26 cellular contexts compared by ENCODE assay signal in the genomic region with DNA sequence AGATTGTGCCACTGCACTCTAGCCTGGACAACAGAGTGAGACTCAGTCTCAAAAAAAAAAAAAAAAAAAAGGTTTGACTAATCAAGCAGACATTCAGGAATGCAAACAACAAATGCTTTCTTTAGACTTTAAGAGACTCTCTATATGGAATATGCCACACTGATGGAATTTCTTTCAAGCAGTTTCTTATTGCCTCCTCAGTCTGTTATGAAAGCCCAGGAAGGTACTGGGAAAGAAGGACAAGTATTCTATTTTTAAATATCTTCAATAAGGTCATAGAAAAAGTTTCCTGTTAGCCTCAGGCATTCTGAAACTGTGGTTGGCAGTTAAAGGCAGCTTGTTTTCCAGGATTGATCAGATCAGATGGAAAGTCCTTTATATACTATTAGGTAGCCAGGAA.
DNase-seq lines count a peak whose midpoint lies in the region; ATAC-seq and TF ChIP-seq lines count a peak whose summit lies in the region.
"Had no signal": no experiment of that assay in that cellular context is flagged by ENCODE, and none has a peak within 500 bp of the region (broad histone marks: within the 10 kb centered on the region; RNA-seq: fewer than 3 reads in every experiment).

No MANE protein-coding gene starts in this region.

- H3K4me2 ChIP-seq in trophoblast cell (ENCODE audit: low read length), result no peak overlapping the region

- no peak overlapping the region for H4K12ac ChIP-seq in trophoblast cell (ENCODE audit: low read depth, low read length)

- H3K4me3 ChIP-seq in trophoblast cell (ENCODE audit: low read depth, low read length) (no peak overlapping the region), heart right ventricle (no peak overlapping the region), left ventricle myocardium inferior (no peak overlapping the region)
- H3K4me3 ChIP-seq: spleen had no signal

- TF ChIP-seq CTCF in heart right ventricle (IDR thresholded peaks at IDR 0.05) (no peak), left ventricle myocardium inferior (IDR thresholded peaks at IDR 0.05; ENCODE audit: borderline replicate concordance) (no peak)

- H2BK12ac ChIP-seq in trophoblast cell (ENCODE audit: low read length), result no peak overlapping the region

- no peak overlapping the region for H2BK120ac ChIP-seq in trophoblast cell (ENCODE audit: insufficient read depth, low read length, poor library complexity)

- H3K23ac ChIP-seq in trophoblast cell (ENCODE audit: low read length), result no peak overlapping the region

- H3K4me1 ChIP-seq in trophoblast cell (ENCODE audit: control insufficient read depth in 1 of 2, insufficient read depth in 2 of 2, low read length in 2 of 2) (peaks cover 0 to 5% of the 10 kb centered on the region in 2 experiments), heart right ventricle (no peaks in the 10 kb centered on the region), left ventricle myocardium inferior (no peaks in the 10 kb centered on the region)
- H3K4me1 ChIP-seq: spleen had no signal

- ATAC-seq in heart right ventricle (no peak), HG02610 (IDR thresholded peaks at IDR 0.05; ENCODE audit: unreplicated experiment) (no peak)
- ATAC-seq: activated CD4-positive, alpha-beta T cell treated with anti-CD3 and anti-CD28 coated beads for 36 hours; left cardiac atrium; naive thymus-derived CD4-positive, alpha-beta T cell; stimulated activated naive B cell treated with anti-CD40 and anti-IgM and Interleukin-4, amounts not matched to agents 10 μg/mL and 1 μg/mL and 100 μg/mL, for 72 hours had no signal

- H3K27ac ChIP-seq in trophoblast cell (ENCODE audit: low read depth, low read length) (peak overlapping the region; percentile 64), heart right ventricle (no peak overlapping the region), left ventricle myocardium inferior (replicated peaks) (no peak overlapping the region)
- H3K27ac ChIP-seq: spleen had no signal

- H4K91ac ChIP-seq in trophoblast cell (ENCODE audit: low read depth, low read length), result no peak overlapping the region

- H3K18ac ChIP-seq in trophoblast cell (ENCODE audit: low read length), result no peak overlapping the region

- H3K4ac ChIP-seq in trophoblast cell (ENCODE audit: low read depth, low read length), result no peak overlapping the region

- peaks cover 2% of the 10 kb centered on the region for H3K79me1 ChIP-seq in trophoblast cell (ENCODE audit: low read length)

- H3K27me3 ChIP-seq in trophoblast cell (ENCODE audit: insufficient read depth, low read length) (no peaks in the 10 kb centered on the region), heart right ventricle (no peaks in the 10 kb centered on the region), left ventricle myocardium inferior (ENCODE audit: low read depth) (no peaks in the 10 kb centered on the region)
- H3K27me3 ChIP-seq: spleen had no signal

- no peak overlapping the region for H2AK5ac ChIP-seq in trophoblast cell (ENCODE audit: low read length)

- no peaks in the 10 kb centered on the region for H3K79me2 ChIP-seq in trophoblast cell (ENCODE audit: control insufficient read depth, insufficient read depth, low read length, poor library complexity)

- H3K14ac ChIP-seq in trophoblast cell (ENCODE audit: low read length), result no peak overlapping the region

- no peak overlapping the region for H4K8ac ChIP-seq in trophoblast cell (ENCODE audit: low read depth, low read length)

- H3K9ac ChIP-seq in trophoblast cell (ENCODE audit: low read length), result no peak overlapping the region

- intact Hi-C loops in heart right ventricle (cut with DNase I) (no loop called here), left ventricle myocardium inferior (cut with micrococcal nuclease) (loop anchor here (10.0 kb wide), 1 partner anchor 58 kb away; no protein-coding TSS in a partner anchor)

- no peak overlapping the region for H2AFZ ChIP-seq in trophoblast cell (ENCODE audit: insufficient read depth, low read length, poor library complexity)

- no peak overlapping the region for H2BK5ac ChIP-seq in trophoblast cell (ENCODE audit: low read depth, low read length, poor library complexity)

- H3K36me3 ChIP-seq in trophoblast cell (ENCODE audit: control insufficient read depth in 1 of 2, insufficient read depth in 2 of 2, low read length in 2 of 2), result no peaks in the 10 kb centered on the region
- H3K36me3 ChIP-seq in heart right ventricle, result no peaks in the 10 kb centered on the region
- H3K36me3 ChIP-seq in left ventricle myocardium inferior, result no peaks in the 10 kb centered on the region
- H3K36me3 ChIP-seq: spleen had no signal

- H3K9me3 ChIP-seq in trophoblast cell (ENCODE audit: insufficient read depth, low read depth, low read length) (no peaks in the 10 kb centered on the region), heart right ventricle (no peaks in the 10 kb centered on the region), left ventricle myocardium inferior (replicated peaks) (no peaks in the 10 kb centered on the region)
- H3K9me3 ChIP-seq: spleen had no signal

- peak; percentile 27 for DNase-seq in EL
- DNase-seq in NCI-H226, result peak; percentile 43
- peak; percentile 16 for DNase-seq in dedifferentiated amniotic fluid mesenchymal stem cell (ENCODE audit: extremely low spot score)
- DNase-seq in trophoblast cell, result peak in 1 of 2 donors; percentile 23
- no peak for DNase-seq in hippocampal formation (lab: John Stamatoyannopoulos, UW)
- DNase-seq in heart right ventricle, result no peak
- no peak for DNase-seq in left ventricle myocardium inferior
- DNase-seq: activated CD4-positive, alpha-beta T cell treated with anti-CD3 and anti-CD28 coated beads for 36 hours; activated T-cell treated with anti-CD3 and anti-CD28 coated beads, Interleukin-2, amount 50 U/mL, for 24 hours; amniotic stem cell; caudate nucleus; CD4-positive, alpha-beta T cell; dermis blood vessel endothelial cell; DMS 273 treated with DMSO at 0.1 percent for 48 hours; GF-D8; glutamatergic neuron; left cardiac atrium; naive thymus-derived CD4-positive, alpha-beta T cell; NCI-H1048; NCI-H1694 treated with DMSO at 0.1 percent for 48 hours; NCI-H526 treated with DMSO at 0.1 percent for 48 hours; retina; spleen; stimulated activated CD4-positive, alpha-beta T cell treated with anti-CD3 and anti-CD28 coated beads, Interleukin-4, amount 100 ng/mL, for 1 hour; stimulated activated naive B cell treated with anti-CD40 and anti-IgM and Interleukin-4, amounts not matched to agents 10 μg/mL and 1 μg/mL and 100 μg/mL, for 72 hours had no signal

Comparison
In these comparisons a context has a peak if more than half of its experiments do, and no peak if none do; other contexts are left out.
1. DNase-seq: peak in EL (single experiment), NCI-H226 (single experiment) and dedifferentiated amniotic fluid mesenchymal stem cell (single experiment); none in hippocampal formation (0 of 2), heart right ventricle (0 of 2) and left ventricle myocardium inferior (single experiment).